ENCODE assay signal across 20 cellular contexts in the genomic region with DNA sequence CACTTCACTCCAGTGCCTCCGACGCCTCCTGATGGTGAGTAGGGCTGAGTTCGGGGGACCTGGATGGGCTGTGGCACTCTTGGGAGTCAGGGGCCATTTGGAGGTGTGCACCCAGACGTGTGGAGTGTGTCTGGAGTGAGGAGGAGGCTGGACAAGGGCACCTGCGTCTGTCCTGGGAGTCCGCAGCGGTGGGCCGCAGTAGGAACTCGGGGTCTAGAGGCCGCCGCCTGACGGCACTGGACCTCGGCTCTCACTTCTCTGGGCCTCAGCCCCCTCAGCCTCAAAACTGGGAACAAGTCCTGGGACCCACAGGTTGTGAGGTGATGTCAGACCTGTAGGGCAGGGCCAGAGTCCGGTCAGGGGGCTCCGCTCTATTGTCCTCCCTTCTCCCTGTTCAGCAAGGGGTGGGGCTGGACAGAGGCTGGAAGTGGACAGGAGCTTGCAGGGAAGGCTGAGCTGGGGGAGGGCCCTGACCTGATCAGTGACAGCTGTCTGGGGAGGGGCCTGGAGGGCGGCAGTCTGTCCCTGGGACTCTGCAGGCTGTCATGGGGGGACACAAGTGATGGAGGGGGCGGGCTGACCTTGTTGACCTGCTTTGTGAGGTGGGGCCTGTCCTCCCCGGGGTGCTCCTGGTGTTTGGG. TPM values are rescaled to one million over a fixed set of nuclear protein-coding genes. Genes with fewer than 3 reads are reported as not detected.
"Had no signal": no experiment of that assay in that cellular context is flagged by ENCODE, and none has a peak within 500 bp of the region (broad histone marks: within the 10 kb centered on the region; RNA-seq: fewer than 3 reads in every experiment).

No MANE protein-coding gene starts in this region.

- H3K4me3 Mint-ChIP-seq: activated naive CD4-positive, alpha-beta T cell treated with anti-CD3 and anti-CD28 coated beads for 36 hours had no signal

- H3K27ac Mint-ChIP-seq: activated naive CD4-positive, alpha-beta T cell treated with anti-CD3 and anti-CD28 coated beads for 36 hours had no signal

- DNase-seq: activated CD4-positive, alpha-beta T cell treated with anti-CD3 and anti-CD28 coated beads, Interleukin-2, amount 50 U/mL, for 1 hour; activated CD8-positive, alpha-beta memory T cell treated with anti-CD3 and anti-CD28 coated beads for 24 hours; activated naive CD4-positive, alpha-beta T cell treated with anti-CD3 and anti-CD28 coated beads for 36 hours; body of pancreas; cortex of kidney; effector memory CD4-positive, alpha-beta T cell; foreskin melanocyte; heart left ventricle; immature natural killer cell; mesendoderm; psoas muscle; spleen; stimulated activated CD4-positive, alpha-beta T cell treated with anti-CD3 and anti-CD28 coated beads, Interleukin-2, amount 100 ng/mL, for 24 hours; tibial artery had no signal

- H3K27ac ChIP-seq: body of pancreas, heart left ventricle, psoas muscle, spleen, tibial artery had no signal

- H3K4me3 ChIP-seq: body of pancreas, heart left ventricle, spleen, tibial artery had no signal

- ATAC-seq: body of pancreas; heart left ventricle; natural killer cell treated with Interleukin-12 subunit alpha and Interleukin-12 subunit beta and Interleukin-15 and Interleukin-18, amount 100 ng/mL, for 72 hours; psoas muscle; sciatic nerve had no signal

- H3K36me3 Mint-ChIP-seq: immature natural killer cell; natural killer cell treated with Interleukin-12 subunit alpha and Interleukin-12 subunit beta and Interleukin-15 and Interleukin-18, amount 100 ng/mL, for 72 hours had no signal

- H3K27me3 ChIP-seq: body of pancreas had no signal

- H3K9me3 ChIP-seq: body of pancreas, heart left ventricle, psoas muscle, spleen, tibial artery had no signal

- H3K36me3 ChIP-seq: heart left ventricle, spleen had no signal

- H3K9me3 Mint-ChIP-seq: activated naive CD4-positive, alpha-beta T cell treated with anti-CD3 and anti-CD28 coated beads for 36 hours; central memory CD8-positive, alpha-beta T cell; immature natural killer cell; natural killer cell treated with Interleukin-12 subunit alpha and Interleukin-12 subunit beta and Interleukin-15 and Interleukin-18, amount 100 ng/mL, for 72 hours had no signal

RNA-seq across cellular contexts. Expression of a gene that starts 35.5 kb away (rescaled TPM):
- total RNA-seq: natural killer cell treated with Interleukin-12 subunit alpha and Interleukin-12 subunit beta and Interleukin-15 and Interleukin-18, amount 100 ng/mL, for 72 hours had no signal

RNA-seq across cellular contexts. Expression of a gene that starts 38.7 kb away (rescaled TPM):
- total RNA-seq: activated naive CD4-positive, alpha-beta T cell treated with anti-CD3 and anti-CD28 coated beads for 36 hours; heart left ventricle; natural killer cell treated with Interleukin-12 subunit alpha and Interleukin-12 subunit beta and Interleukin-15 and Interleukin-18, amount 100 ng/mL, for 72 hours; osteocyte; psoas muscle; sciatic nerve; spleen; subcutaneous adipose tissue had no signal
- polyA plus RNA-seq: heart left ventricle, immature natural killer cell, liver, psoas muscle, spleen had no signal

RNA-seq across cellular contexts. Expression of a gene that starts 53.5 kb away (rescaled TPM):
- total RNA-seq: activated naive CD4-positive, alpha-beta T cell treated with anti-CD3 and anti-CD28 coated beads for 36 hours; body of pancreas; natural killer cell treated with Interleukin-12 subunit alpha and Interleukin-12 subunit beta and Interleukin-15 and Interleukin-18, amount 100 ng/mL, for 72 hours; osteocyte; sciatic nerve had no signal
- polyA plus RNA-seq: immature natural killer cell had no signal
